ENCODE assay signal across 27 cellular contexts in the genomic region with DNA sequence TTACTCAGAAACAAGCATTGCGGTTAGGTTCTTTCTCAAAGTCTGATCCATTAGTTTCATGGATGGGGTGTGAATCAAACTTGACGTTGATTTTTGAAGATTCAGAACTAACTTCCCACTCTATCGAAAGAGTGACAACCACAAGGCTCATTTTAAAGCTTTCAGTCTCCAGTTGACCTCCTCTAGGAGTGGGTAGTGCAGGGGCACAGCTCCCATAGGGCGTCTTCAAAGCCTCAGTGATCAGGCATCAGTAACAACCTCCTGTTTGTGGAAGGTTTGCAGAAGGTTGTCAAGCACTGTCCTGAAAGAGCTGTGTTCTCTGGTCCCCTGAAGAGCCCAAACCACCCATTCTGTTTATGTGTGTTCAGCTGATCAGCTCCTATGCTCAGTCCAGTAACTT. TPM values are rescaled to one million over a fixed set of nuclear protein-coding genes. Genes with fewer than 3 reads are reported as not detected.
A peak's percentile ranks its signal among the peaks of the same experiment; 100 is the strongest.
DNase-seq lines count a peak whose midpoint lies in the region; ATAC-seq, FAIRE-seq and TF ChIP-seq lines count a peak whose summit lies in the region.
"Had no signal": no experiment of that assay in that cellular context is flagged by ENCODE, and none has a peak within 500 bp of the region (broad histone marks: within the 10 kb centered on the region; RNA-seq: fewer than 3 reads in every experiment).

No MANE protein-coding gene starts in this region.

- H3K9me3 ChIP-seq in A549 (no peaks in the 10 kb centered on the region), upper lobe of right lung (no peaks in the 10 kb centered on the region)
- peaks cover 0 to 28% (median 5%) of the 10 kb centered on the region in 11 experiments; a peak in 7 of 22 replicates for H3K9me3 ChIP-seq in BLaER1 treated with 17β-estradiol and CSF1 and Interleukin-3, amounts not matched to agents 10 nM and 100 nM (replicated peaks in 1 of 11)
- H3K9me3 ChIP-seq: MG63, SJCRH30 had no signal

- no peaks in the 10 kb centered on the region for H3K27me3 ChIP-seq in BLaER1 treated with 17β-estradiol and CSF1 and Interleukin-3, amounts not matched to agents 10 nM and 100 nM
- H3K27me3 ChIP-seq in mesendoderm (ENCODE audit: insufficient read depth, low read length, poor library complexity) (no peaks in the 10 kb centered on the region), upper lobe of right lung (no peaks in the 10 kb centered on the region)
- H3K27me3 ChIP-seq: MG63, SJCRH30 had no signal

- H3K4ac ChIP-seq in mesendoderm (ENCODE audit: low read depth, low read length), result no peak overlapping the region

- intact Hi-C loops in upper lobe of right lung (cut with DNase I), result no loop called here

- POLR2A ChIA-PET in A549 (lab: Yijun Ruan, JAX), result no interaction called here
- POLR2A ChIA-PET in naive thymus-derived CD8-positive, alpha-beta T cell (lab: Charles Lee), result no interaction called here

- no peak overlapping the region; a peak in 1 of 22 replicates for H3K9ac ChIP-seq in BLaER1 treated with 17β-estradiol and CSF1 and Interleukin-3, amounts not matched to agents 10 nM and 100 nM
- H3K9ac ChIP-seq in mesendoderm (ENCODE audit: low read length), result no peak overlapping the region

- H3K23ac ChIP-seq in mesendoderm (ENCODE audit: low read length), result peak overlapping the region; percentile 24

- no peak overlapping the region for H4K8ac ChIP-seq in mesendoderm (ENCODE audit: low read depth, low read length)

- H3K27ac Mint-ChIP-seq in activated T-helper 17 cell treated with anti-CD3 and anti-CD28 coated beads, Interleukin-2, amount 50 U/mL, for 72 hours, result no peak overlapping the region
- H3K27ac Mint-ChIP-seq in naive thymus-derived CD8-positive, alpha-beta T cell, result no peak overlapping the region

- H2BK120ac ChIP-seq in mesendoderm (ENCODE audit: low read depth, low read length), result no peak overlapping the region

- CTCF ChIA-PET in A549 (lab: Yijun Ruan, JAX), result interaction anchor here (1.1 to 1.6 kb wide), 2 partner anchors 8 to 14 kb away, joined by 5 read pairs; no protein-coding TSS in a partner anchor

- H3K36me3 ChIP-seq in BLaER1 treated with 17β-estradiol and CSF1 and Interleukin-3, amounts not matched to agents 10 nM and 100 nM, result peaks cover 0 to 89% (median 30%) of the 10 kb centered on the region in 11 experiments; a peak in 17 of 22 replicates
- H3K36me3 ChIP-seq in mesendoderm (ENCODE audit: control insufficient read depth, insufficient read depth, low read length) (no peaks in the 10 kb centered on the region), upper lobe of right lung (no peaks in the 10 kb centered on the region)
- H3K36me3 ChIP-seq: SJCRH30 had no signal

- H3K9me3 Mint-ChIP-seq in activated T-helper 17 cell treated with anti-CD3 and anti-CD28 coated beads, Interleukin-2, amount 50 U/mL, for 72 hours, result no peaks in the 10 kb centered on the region
- peaks cover 0 to 4% (median 0%) of the 10 kb centered on the region in 9 donors for H3K9me3 Mint-ChIP-seq in naive thymus-derived CD8-positive, alpha-beta T cell

- H2BK5ac ChIP-seq in mesendoderm (ENCODE audit: low read length), result no peak overlapping the region

- H4K20me1 ChIP-seq in BLaER1 treated with 17β-estradiol and CSF1 and Interleukin-3, amounts not matched to agents 10 nM and 100 nM, result peaks cover 0 to 57% (median 0%) of the 10 kb centered on the region in 11 experiments; a peak in 6 of 22 replicates

- peaks cover 51% of the 10 kb centered on the region for H3K79me2 ChIP-seq in mesendoderm (ENCODE audit: control insufficient read depth, insufficient read depth, low read length)

- H3K79me1 ChIP-seq in mesendoderm (ENCODE audit: low read length), result peaks cover 15% of the 10 kb centered on the region

- H3K36me3 Mint-ChIP-seq in activated T-helper 17 cell treated with anti-CD3 and anti-CD28 coated beads, Interleukin-2, amount 50 U/mL, for 72 hours (ENCODE audit: low read depth), result no peaks in the 10 kb centered on the region
- no peaks in the 10 kb centered on the region for H3K36me3 Mint-ChIP-seq in naive thymus-derived CD8-positive, alpha-beta T cell

- no peak for TF ChIP-seq EP300 in A549 (IDR thresholded peaks at IDR 0.05)

- DNase-seq in A549 (ENCODE audit: low read depth in 1 of 2, low spot score in 1 of 2) (no peak), mesendoderm (no peak), islet precursor cell (no peak), upper lobe of right lung (no peak)
- DNase-seq in naive thymus-derived CD8-positive, alpha-beta T cell, result no peak
- DNase-seq: Calu3; DMS153; DND-41; KG1; MG63; NCI-H1105 treated with DMSO at 0.1 percent for 48 hours; NCI-H146; NCI-H2029; NCI-H446; NCI-H524 treated with DMSO at 0.1 percent for 48 hours; NCI-H774; NK-92 treated with Interleukin-12 subunit alpha and Interleukin-12 subunit beta, amount 100 ng/mL, for 24 hours; PC-9; SJCRH30 had no signal

- H2BK15ac ChIP-seq in mesendoderm (replicated peaks; ENCODE audit: low read depth), result no peak overlapping the region

- WGBS in A549 (ENCODE audit: missing lambda C conversion rate), result 79% methylated on average over 4 of the region's 4 CpGs
- WGBS in mesendoderm (ENCODE audit: extremely low coverage, insufficient coverage, low lambda C conversion rate), result no CpG with 5 or more reads among the region's 4 CpGs

- FAIRE-seq in A549 (lab: Jason Lieb, UNC), result no peak
- FAIRE-seq: GM18507, H54, HTR-8/SVneo had no signal

- H3K27ac ChIP-seq in A549 (peak overlapping the region in 1 of 2 experiments; percentile 49; a peak in 2 of 6 replicates), mesendoderm (ENCODE audit: low read depth, low read length) (no peak overlapping the region), upper lobe of right lung (no peak overlapping the region)
- H3K27ac ChIP-seq in BLaER1 treated with 17β-estradiol and CSF1 and Interleukin-3, amounts not matched to agents 10 nM and 100 nM, result peak overlapping the region in 5 of 11 experiments; percentile 7 to 23 (median 11); a peak in 4 of 22 replicates
- H3K27ac ChIP-seq: PC-9, SJCRH30 had no signal

- no peak overlapping the region for H2AK5ac ChIP-seq in mesendoderm (ENCODE audit: low read length)

- peak overlapping the region; percentile 15 for H3K56ac ChIP-seq in mesendoderm (ENCODE audit: low read length)

- no peak for TF ChIP-seq RAD21 in A549 (conservative IDR thresholded peaks at IDR 0.05 in 1 of 2, IDR thresholded peaks at IDR 0.05 in 1 of 2)

- H3K4me3 ChIP-seq in A549, result no peak overlapping the region
- H3K4me3 ChIP-seq in BLaER1 treated with 17β-estradiol and CSF1 and Interleukin-3, amounts not matched to agents 10 nM and 100 nM, result no peak overlapping the region
- H3K4me3 ChIP-seq in mesendoderm (ENCODE audit: low read length), result no peak overlapping the region
- H3K4me3 ChIP-seq in upper lobe of right lung, result no peak overlapping the region
- H3K4me3 ChIP-seq: MG63, PC-9, SJCRH30 had no signal

- TF ChIP-seq CTCF in A549 (IDR thresholded peaks at IDR 0.05), result no peak
- TF ChIP-seq CTCF in upper lobe of right lung (IDR thresholded peaks at IDR 0.05), result no peak

- ATAC-seq in A549, result no peak
- peak; percentile 85 for ATAC-seq in activated T-helper 17 cell treated with anti-CD3 and anti-CD28 coated beads, Interleukin-2, amount 50 U/mL, for 72 hours (replicated peaks)
- no peak for ATAC-seq in HG03442 (IDR thresholded peaks at IDR 0.05; ENCODE audit: unreplicated experiment)
- no peak for ATAC-seq in naive thymus-derived CD8-positive, alpha-beta T cell
- no peak for ATAC-seq in upper lobe of right lung
- ATAC-seq: Right ventricle myocardium inferior, SK-N-SH treated with all-trans-retinoic acid at 6 μM for 48 hours had no signal

- H3K18ac ChIP-seq in mesendoderm (ENCODE audit: low read length), result no peak overlapping the region

- no peak overlapping the region for H4K5ac ChIP-seq in mesendoderm (ENCODE audit: low read length)

- no peak for TF ChIP-seq POLR2A in A549 (IDR thresholded peaks at IDR 0.05; ENCODE audit: low read length)

- H3K27me3 Mint-ChIP-seq in activated T-helper 17 cell treated with anti-CD3 and anti-CD28 coated beads, Interleukin-2, amount 50 U/mL, for 72 hours, result peaks cover 18% of the 10 kb centered on the region
- H3K27me3 Mint-ChIP-seq in naive thymus-derived CD8-positive, alpha-beta T cell, result peaks cover 6 to 25% (median 8%) of the 10 kb centered on the region in 5 donors

- H3K4me1 ChIP-seq in A549, result peaks cover 84% of the 10 kb centered on the region
- H3K4me1 ChIP-seq in BLaER1 treated with 17β-estradiol and CSF1 and Interleukin-3, amounts not matched to agents 10 nM and 100 nM, result peaks cover 0 to 68% (median 48%) of the 10 kb centered on the region in 10 experiments; a peak in 17 of 20 replicates
- peaks cover 16% of the 10 kb centered on the region for H3K4me1 ChIP-seq in mesendoderm (ENCODE audit: control insufficient read depth, low read depth, low read length)
- no peaks in the 10 kb centered on the region for H3K4me1 ChIP-seq in upper lobe of right lung
- H3K4me1 ChIP-seq: SJCRH30 had no signal

- H3K4me1 Mint-ChIP-seq in activated T-helper 17 cell treated with anti-CD3 and anti-CD28 coated beads, Interleukin-2, amount 50 U/mL, for 72 hours, result no peaks in the 10 kb centered on the region
- no peaks in the 10 kb centered on the region for H3K4me1 Mint-ChIP-seq in naive thymus-derived CD8-positive, alpha-beta T cell

- no peak overlapping the region for H3K4me3 Mint-ChIP-seq in activated T-helper 17 cell treated with anti-CD3 and anti-CD28 coated beads, Interleukin-2, amount 50 U/mL, for 72 hours
- no peak overlapping the region for H3K4me3 Mint-ChIP-seq in naive thymus-derived CD8-positive, alpha-beta T cell

- peak overlapping the region; percentile 52; the same call in 1 of the 3 replicates for H3K4me2 ChIP-seq in A549
- peak overlapping the region; percentile 4 to 71 (median 47); a peak in 19 of 22 replicates for H3K4me2 ChIP-seq in BLaER1 treated with 17β-estradiol and CSF1 and Interleukin-3, amounts not matched to agents 10 nM and 100 nM
- H3K4me2 ChIP-seq in mesendoderm (ENCODE audit: low read length), result no peak overlapping the region
- H3K4me2 ChIP-seq: PC-9 had no signal

TF ChIP-seq in A549, 52 proteins besides CTCF, POLR2A, EP300 and RAD21 (continues in another document):
- no peak for TF ChIP-seq ZC3H11A (IDR thresholded peaks at IDR 0.05)
- TF ChIP-seq PHF8 (IDR thresholded peaks at IDR 0.05; ENCODE audit: borderline replicate concordance, low read depth), result no peak
- TF ChIP-seq MAFK (IDR thresholded peaks at IDR 0.05; ENCODE audit: partially characterized antibody), result no peak
- no peak for TF ChIP-seq TP53 (CRISPR knock-in tag; IDR thresholded peaks at IDR 0.05)
- TF ChIP-seq NFE2L2 (conservative IDR thresholded peaks at IDR 0.05; ENCODE audit: low read length), result no peak

RNA-seq across cellular contexts. Expression of gene MTCL1, which starts 10.2 kb away (rescaled TPM):
- 43.6 and 44.4 TPM in 2 replicates for polyA plus RNA-seq in A549 (2011; rRNA removed)
- 37.2 and 44.0 TPM in 2 replicates for polyA plus RNA-seq in A549 (2012; cell fraction: cytosol; rRNA removed)
- polyA plus RNA-seq in A549 (2012; cell fraction: nucleus; rRNA removed), result 153 and 157 TPM in 2 replicates
- 48.6 to 56.0 TPM (median 49.6 TPM) in 3 replicates for polyA plus RNA-seq in A549 (2017; fragmentation: RNase III; extraction: RNeasy Plus Mini Kit Qiagen cat#74134 plus additional on column Dnase treatment)
- 66.2 and 67.8 TPM in 2 replicates for polyA minus RNA-seq in A549 (2011; rRNA and poly(A)+ RNA removed)
- total RNA-seq in activated T-helper 17 cell treated with anti-CD3 and anti-CD28 coated beads, Interleukin-2, amount 50 U/mL, for 72 hours, result under 1 TPM; 0.64 to 0.95 TPM
- polyA plus RNA-seq in mesendoderm (2013, experiment 1 of 2), result 34.1 TPM
- 35.6 TPM for polyA plus RNA-seq in mesendoderm (2013, experiment 2 of 2)
- total RNA-seq in naive thymus-derived CD8-positive, alpha-beta T cell, result under 1 TPM; 0.13 to 0.41 TPM
- not detected for polyA plus RNA-seq in naive thymus-derived CD8-positive, alpha-beta T cell
- 10.1 TPM for total RNA-seq in upper lobe of right lung
